Comparison of ENCODE assay signal across 9 cellular contexts in genomic region chr19:53555352-53555751, GRCh38. TPM values are rescaled to one million over a fixed set of nuclear protein-coding genes. Genes with fewer than 3 reads are reported as not detected.
DNase-seq lines count a peak whose midpoint lies in the region; ATAC-seq and TF ChIP-seq lines count a peak whose summit lies in the region.
"Had no signal": no experiment of that assay in that cellular context is flagged by ENCODE, and none has a peak within 500 bp of the region (broad histone marks: within the 10 kb centered on the region; RNA-seq: fewer than 3 reads in every experiment).

No MANE protein-coding gene starts in this region.

- no peak for DNase-seq in CD4-positive, CD25-positive, alpha-beta regulatory T cell
- DNase-seq in PC-9 = no peak
- no peak for DNase-seq in trophoblast cell
- DNase-seq in GM19240 (ENCODE audit: insufficient read length, low spot score) = no peak
- no peak for DNase-seq in COR-L47 (lab: John Stamatoyannopoulos, UW)
- DNase-seq in COLO668 (lab: John Stamatoyannopoulos, UW; ENCODE audit: unreplicated experiment) = no peak
- DNase-seq: aorta had no signal

- H3K27ac Mint-ChIP-seq in CD4-positive, CD25-positive, alpha-beta regulatory T cell = peak overlapping the region in 2 of 3 donors; percentile 100

- H2BK5ac ChIP-seq in trophoblast cell (ENCODE audit: low read depth, low read length, poor library complexity) = no peak overlapping the region

- H3K4me2 ChIP-seq in PC-9 (no peak overlapping the region), parathyroid adenoma (ENCODE audit: low read length) (peak overlapping the region; percentile 68), trophoblast cell (ENCODE audit: low read length) (no peak overlapping the region)

- no peak overlapping the region for H3K4ac ChIP-seq in trophoblast cell (ENCODE audit: low read depth, low read length)

- H3K9me3 Mint-ChIP-seq in CD4-positive, CD25-positive, alpha-beta regulatory T cell = peaks cover 0 to 13% (median 1%) of the 10 kb centered on the region in 7 donors

- H3K9ac ChIP-seq in endocrine pancreas (ENCODE audit: control insufficient read depth, insufficient read depth, low read length) = peak overlapping the region; percentile 73
- H3K9ac ChIP-seq in parathyroid adenoma = no peak overlapping the region
- no peak overlapping the region for H3K9ac ChIP-seq in trophoblast cell (ENCODE audit: low read length)

- no peak overlapping the region for H3K14ac ChIP-seq in trophoblast cell (ENCODE audit: low read length)

- CTCF ChIA-PET in PC-9 (lab: Charles Lee) = no interaction called here

- peaks cover 20% of the 10 kb centered on the region for H3K36me3 Mint-ChIP-seq in CD4-positive, CD25-positive, alpha-beta regulatory T cell

- intact Hi-C loops in PC-9 (cut with micrococcal nuclease; ENCODE audit: unreplicated experiment) = no loop called here

- peaks cover 9% of the 10 kb centered on the region for H3K27me3 Mint-ChIP-seq in CD4-positive, CD25-positive, alpha-beta regulatory T cell

- H3K9me2 ChIP-seq in PC-9 (ENCODE audit: insufficient read depth) = no peaks in the 10 kb centered on the region

- no peak overlapping the region for H2AFZ ChIP-seq in PC-9
- no peak overlapping the region for H2AFZ ChIP-seq in parathyroid adenoma
- H2AFZ ChIP-seq in trophoblast cell (ENCODE audit: insufficient read depth, low read length, poor library complexity) = no peak overlapping the region

- ATAC-seq in CD4-positive, CD25-positive, alpha-beta regulatory T cell (ENCODE audit: low read depth in 2 of 2) = no peak

- H3K18ac ChIP-seq in trophoblast cell (ENCODE audit: low read length) = no peak overlapping the region

- TF ChIP-seq CTCF in PC-9 (conservative IDR thresholded peaks at IDR 0.05) (no peak), parathyroid adenoma (IDR thresholded peaks at IDR 0.05) (no peak)

- peaks cover 8 to 26% (median 14%) of the 10 kb centered on the region in 4 donors for H3K4me1 Mint-ChIP-seq in CD4-positive, CD25-positive, alpha-beta regulatory T cell

- H3F3A ChIP-seq in PC-9 (ENCODE audit: insufficient read depth, low read depth) = peaks cover 17% of the 10 kb centered on the region; the same call in 1 of the 2 replicates

- peaks cover 9% of the 10 kb centered on the region for H3K4me1 ChIP-seq in CD4-positive, CD25-positive, alpha-beta regulatory T cell (ENCODE audit: control insufficient read depth, insufficient read depth, low read length, poor library complexity, severe bottlenecking)
- H3K4me1 ChIP-seq in PC-9 (replicated peaks; ENCODE audit: insufficient read depth) (no peaks in the 10 kb centered on the region), endocrine pancreas (ENCODE audit: control insufficient read depth, insufficient read depth, low read length) (peaks cover 4% of the 10 kb centered on the region), parathyroid adenoma (no peaks in the 10 kb centered on the region), trophoblast cell (ENCODE audit: control insufficient read depth in 1 of 2, insufficient read depth in 2 of 2, low read length in 2 of 2) (no peaks in the 10 kb centered on the region)

- peak overlapping the region; percentile 93 for H3K27ac ChIP-seq in CD4-positive, CD25-positive, alpha-beta regulatory T cell (ENCODE audit: insufficient read depth, low read length, poor library complexity, severe bottlenecking)
- H3K27ac ChIP-seq in PC-9 (no peak overlapping the region), parathyroid adenoma (peak overlapping the region; percentile 88), trophoblast cell (ENCODE audit: low read depth, low read length) (no peak overlapping the region)

- H4K8ac ChIP-seq in trophoblast cell (ENCODE audit: low read depth, low read length) = no peak overlapping the region

- H3K79me1 ChIP-seq in trophoblast cell (ENCODE audit: low read length) = no peaks in the 10 kb centered on the region

- POLR2A ChIA-PET in PC-9 (lab: Charles Lee; ENCODE audit: unreplicated experiment) = no interaction called here

- no peak overlapping the region for H2BK12ac ChIP-seq in trophoblast cell (ENCODE audit: low read length)

- no peak overlapping the region for H4K12ac ChIP-seq in trophoblast cell (ENCODE audit: low read depth, low read length)

- H2AK5ac ChIP-seq in trophoblast cell (ENCODE audit: low read length) = no peak overlapping the region

- H2BK120ac ChIP-seq in trophoblast cell (ENCODE audit: insufficient read depth, low read length, poor library complexity) = no peak overlapping the region

- peak overlapping the region; percentile 66 for H3K4me3 ChIP-seq in CD4-positive, CD25-positive, alpha-beta regulatory T cell (ENCODE audit: low read depth, low read length)
- H3K4me3 ChIP-seq in PC-9 (no peak overlapping the region), endocrine pancreas (ENCODE audit: control insufficient read depth, insufficient read depth, low read length) (no peak overlapping the region), parathyroid adenoma (ENCODE audit: low read depth, low read length) (no peak overlapping the region), trophoblast cell (ENCODE audit: low read depth, low read length) (no peak overlapping the region)

- no peak overlapping the region for H3K23ac ChIP-seq in trophoblast cell (ENCODE audit: low read length)

- no peak overlapping the region for H4K91ac ChIP-seq in trophoblast cell (ENCODE audit: low read depth, low read length)

- TSS peak; percentile 15 for BruUV-seq in PC-9 (replicated peaks; lab: Mats Ljungman, UMichigan)

- peaks cover 28% of the 10 kb centered on the region for H3K36me3 ChIP-seq in CD4-positive, CD25-positive, alpha-beta regulatory T cell (ENCODE audit: control insufficient read depth, insufficient read depth, low read length)
- peaks cover 16% of the 10 kb centered on the region; the same call in 1 of the 2 replicates for H3K36me3 ChIP-seq in PC-9 (ENCODE audit: low read depth)
- peaks cover 3% of the 10 kb centered on the region for H3K36me3 ChIP-seq in endocrine pancreas (ENCODE audit: control insufficient read depth, insufficient read depth, low read length)
- H3K36me3 ChIP-seq in parathyroid adenoma (ENCODE audit: control insufficient read depth, insufficient read depth, low read length) = no peaks in the 10 kb centered on the region
- H3K36me3 ChIP-seq in trophoblast cell (ENCODE audit: control insufficient read depth in 1 of 2, insufficient read depth in 2 of 2, low read length in 2 of 2) = peaks cover 5 to 10% of the 10 kb centered on the region in 2 experiments

- H3K27me3 ChIP-seq in CD4-positive, CD25-positive, alpha-beta regulatory T cell (ENCODE audit: control insufficient read depth, insufficient read depth, low read length) = no peaks in the 10 kb centered on the region
- H3K27me3 ChIP-seq in PC-9 (ENCODE audit: insufficient read depth, low read depth) = no peaks in the 10 kb centered on the region
- H3K27me3 ChIP-seq in endocrine pancreas (ENCODE audit: control insufficient read depth, insufficient read depth, low read length) = no peaks in the 10 kb centered on the region
- H3K27me3 ChIP-seq in parathyroid adenoma (ENCODE audit: control insufficient read depth, insufficient read depth, low read length) = no peaks in the 10 kb centered on the region
- no peaks in the 10 kb centered on the region for H3K27me3 ChIP-seq in trophoblast cell (ENCODE audit: insufficient read depth, low read length)

- H3K79me2 ChIP-seq in PC-9 (ENCODE audit: low read depth) = no peaks in the 10 kb centered on the region
- peaks cover 15% of the 10 kb centered on the region for H3K79me2 ChIP-seq in parathyroid adenoma
- H3K79me2 ChIP-seq in trophoblast cell (ENCODE audit: control insufficient read depth, insufficient read depth, low read length, poor library complexity) = no peaks in the 10 kb centered on the region

- no peaks in the 10 kb centered on the region for H4K20me1 ChIP-seq in PC-9 (ENCODE audit: insufficient read depth)

- no CpG with 5 or more reads among the region's 13 CpGs for WGBS in trophoblast cell (ENCODE audit: extremely low coverage, insufficient coverage, insufficient read length)

- H3K4me3 Mint-ChIP-seq in CD4-positive, CD25-positive, alpha-beta regulatory T cell = peak overlapping the region; percentile 40 to 100 (median 86)

- peaks cover 0 to 5% of the 10 kb centered on the region in 2 experiments for H3K9me3 ChIP-seq in CD4-positive, CD25-positive, alpha-beta regulatory T cell (ENCODE audit: control insufficient read depth in 2 of 2, low read length in 2 of 2)
- H3K9me3 ChIP-seq in PC-9 (ENCODE audit: insufficient read depth, low read depth) (peaks cover 5% of the 10 kb centered on the region; the same call in 1 of the 2 replicates), endocrine pancreas (ENCODE audit: control insufficient read depth, low read length) (no peaks in the 10 kb centered on the region), parathyroid adenoma (ENCODE audit: control insufficient read depth, low read length) (no peaks in the 10 kb centered on the region), trophoblast cell (ENCODE audit: insufficient read depth, low read depth, low read length) (peaks cover 2% of the 10 kb centered on the region)

RNA-seq across cellular contexts. Expression of gene ZNF331, which starts 17.4 kb away (rescaled TPM):
- 504 TPM for total RNA-seq in CD4-positive, CD25-positive, alpha-beta regulatory T cell
- 10 to 100 TPM; 27.9 to 46.7 (median 38.3) TPM for polyA plus RNA-seq in CD4-positive, CD25-positive, alpha-beta regulatory T cell
- total RNA-seq in PC-9 (2021) = 39.2 and 51.6 TPM in 2 replicates
- polyA plus RNA-seq in trophoblast cell (2013) = 22.2 and 23.3 TPM in 2 replicates

Comparison
In these comparisons a context has a peak if more than half of its experiments do, and no peak if none do; other contexts are left out.
1. H3K27ac ChIP-seq: peak in CD4-positive, CD25-positive, alpha-beta regulatory T cell (single experiment) and parathyroid adenoma (single experiment); none in PC-9 (single experiment) and trophoblast cell (single experiment).